1 cellular context compared by ENCODE assay signal in the genomic region with DNA sequence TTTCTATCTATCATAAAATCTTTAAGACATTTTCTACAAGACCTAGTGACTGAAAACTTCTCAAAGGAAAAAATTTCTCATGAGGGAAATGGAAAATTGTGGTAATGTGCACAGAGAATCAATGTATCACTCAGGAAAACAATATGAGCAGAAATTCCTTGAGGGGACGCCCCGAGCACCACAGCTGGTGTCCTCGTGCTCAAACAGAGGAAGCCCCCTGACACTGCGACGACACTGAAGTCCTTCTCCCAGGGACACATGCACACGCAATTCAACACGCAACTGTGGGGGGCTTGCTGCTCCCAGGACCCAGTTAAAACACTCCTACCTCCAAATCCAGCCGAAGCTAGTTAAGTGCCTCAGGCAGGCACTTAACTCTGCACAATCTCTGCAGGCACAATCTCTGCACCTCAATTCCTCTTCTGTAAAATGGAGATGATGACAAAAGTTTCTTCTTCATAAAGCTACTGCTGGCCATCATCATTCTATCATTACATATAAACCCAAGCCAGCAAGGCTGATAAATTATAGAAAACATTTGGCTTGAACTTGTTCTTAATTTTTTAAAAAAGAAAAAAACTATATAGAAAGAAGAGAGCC.
TF ChIP-seq lines count a peak whose summit lies in the region.

No MANE protein-coding gene starts in this region.

TF ChIP-seq in IMR-90, 13 proteins besides CTCF, POLR2A, EP300 and RAD21:
- TF ChIP-seq, protein P1, sequence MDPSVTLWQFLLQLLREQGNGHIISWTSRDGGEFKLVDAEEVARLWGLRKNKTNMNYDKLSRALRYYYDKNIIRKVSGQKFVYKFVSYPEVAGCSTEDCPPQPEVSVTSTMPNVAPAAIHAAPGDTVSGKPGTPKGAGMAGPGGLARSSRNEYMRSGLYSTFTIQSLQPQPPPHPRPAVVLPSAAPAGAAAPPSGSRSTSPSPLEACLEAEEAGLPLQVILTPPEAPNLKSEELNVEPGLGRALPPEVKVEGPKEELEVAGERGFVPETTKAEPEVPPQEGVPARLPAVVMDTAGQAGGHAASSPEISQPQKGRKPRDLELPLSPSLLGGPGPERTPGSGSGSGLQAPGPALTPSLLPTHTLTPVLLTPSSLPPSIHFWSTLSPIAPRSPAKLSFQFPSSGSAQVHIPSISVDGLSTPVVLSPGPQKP (IDR thresholded peaks at IDR 0.05; ENCODE audit: borderline replicate concordance, low read depth, low read length): no peak
- no peak for TF ChIP-seq BHLHE40 (IDR thresholded peaks at IDR 0.05; ENCODE audit: low read depth, low read length)
- TF ChIP-seq RCOR1 (IDR thresholded peaks at IDR 0.05; ENCODE audit: insufficient replicate concordance, low read length): no peak
- no peak for TF ChIP-seq MAZ (IDR thresholded peaks at IDR 0.05; ENCODE audit: borderline replicate concordance, low read depth, low read length)
- TF ChIP-seq, protein P2, sequence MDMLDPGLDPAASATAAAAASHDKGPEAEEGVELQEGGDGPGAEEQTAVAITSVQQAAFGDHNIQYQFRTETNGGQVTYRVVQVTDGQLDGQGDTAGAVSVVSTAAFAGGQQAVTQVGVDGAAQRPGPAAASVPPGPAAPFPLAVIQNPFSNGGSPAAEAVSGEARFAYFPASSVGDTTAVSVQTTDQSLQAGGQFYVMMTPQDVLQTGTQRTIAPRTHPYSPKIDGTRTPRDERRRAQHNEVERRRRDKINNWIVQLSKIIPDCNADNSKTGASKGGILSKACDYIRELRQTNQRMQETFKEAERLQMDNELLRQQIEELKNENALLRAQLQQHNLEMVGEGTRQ (IDR thresholded peaks at IDR 0.05; ENCODE audit: low read depth, low read length): no peak
- no peak for TF ChIP-seq CEBPB (IDR thresholded peaks at IDR 0.05; ENCODE audit: low read depth, low read length)
- no peak for TF ChIP-seq FOS (IDR thresholded peaks at IDR 0.05; ENCODE audit: low read depth, low read length)
- no peak for TF ChIP-seq RFX5 (IDR thresholded peaks at IDR 0.05; ENCODE audit: low read depth, low read length)
- no peak for TF ChIP-seq NFE2L2 (IDR thresholded peaks at IDR 0.05; ENCODE audit: low read depth, low read length)
- TF ChIP-seq SMC3 (IDR thresholded peaks at IDR 0.05; ENCODE audit: low read depth, low read length): no peak
